21 cellular contexts compared by ENCODE assay signal in the genomic region with DNA sequence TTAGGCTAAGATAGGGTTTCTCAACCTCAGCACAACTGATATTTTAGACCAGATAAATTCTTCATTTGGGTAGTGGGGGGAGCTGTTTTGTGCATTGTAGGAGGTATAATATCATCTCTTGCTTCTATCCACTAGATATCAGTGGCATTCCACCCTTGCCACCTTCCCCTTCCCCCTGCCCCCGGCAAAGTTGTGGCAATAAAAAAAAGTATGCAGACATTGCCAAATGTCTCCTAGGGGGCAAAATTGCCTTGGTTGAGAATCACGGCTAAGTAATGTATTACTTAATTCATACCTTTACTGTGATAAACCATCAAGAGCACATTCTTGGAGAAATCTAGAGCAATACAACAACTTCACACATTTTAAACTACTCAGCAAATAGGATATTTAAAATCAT.
"Had no signal": no experiment of that assay in that cellular context is flagged by ENCODE, and none has a peak within 500 bp of the region (broad histone marks: within the 10 kb centered on the region; RNA-seq: fewer than 3 reads in every experiment).

No MANE protein-coding gene starts in this region.

- H3K9me3 ChIP-seq: lower lobe of right lung, ovary, suprapubic skin, thyroid gland, upper lobe of left lung, uterus had no signal

- H3K4me3 Mint-ChIP-seq: natural killer cell treated with Interleukin-12 subunit alpha and Interleukin-12 subunit beta and Interleukin-15 and Interleukin-18, amount 100 ng/mL, for 72 hours; neural progenitor cell had no signal

- DNase-seq: dermis blood vessel endothelial cell; foreskin keratinocyte; head of caudate nucleus; kidney; left cardiac atrium; left ventricle myocardium inferior; lower lobe of right lung; mesenchymal stem cell; midbrain; nucleus accumbens; ovary; right cardiac atrium; stimulated activated CD4-positive, alpha-beta T cell treated with anti-CD3 and anti-CD28 coated beads, Interleukin-2, amount 100 ng/mL, for 48 hours; stimulated activated naive CD8-positive, alpha-beta T cell treated with anti-CD3 and anti-CD28 coated beads, Interleukin-15, Interleukin-2, amounts not matched to agents 100 U/mL and 50 U/mL, for 24 hours; thyroid gland; upper lobe of left lung; uterus had no signal

- H3K9me3 Mint-ChIP-seq: natural killer cell treated with Interleukin-12 subunit alpha and Interleukin-12 subunit beta and Interleukin-15 and Interleukin-18, amount 100 ng/mL, for 72 hours; neural progenitor cell had no signal

- H3K27me3 Mint-ChIP-seq: natural killer cell treated with Interleukin-12 subunit alpha and Interleukin-12 subunit beta and Interleukin-15 and Interleukin-18, amount 100 ng/mL, for 72 hours had no signal

- H3K27ac Mint-ChIP-seq: natural killer cell treated with Interleukin-12 subunit alpha and Interleukin-12 subunit beta and Interleukin-15 and Interleukin-18, amount 100 ng/mL, for 72 hours; neural progenitor cell had no signal

- H3K27me3 ChIP-seq: foreskin keratinocyte, hepatocyte, neural progenitor cell, ovary, suprapubic skin, thyroid gland, upper lobe of left lung, uterus had no signal

- ATAC-seq: foreskin keratinocyte; left cardiac atrium; lower lobe of right lung; natural killer cell treated with Interleukin-12 subunit alpha and Interleukin-12 subunit beta and Interleukin-15 and Interleukin-18, amount 100 ng/mL, for 72 hours; right cardiac atrium; stimulated activated naive CD8-positive, alpha-beta T cell treated with anti-CD3 and anti-CD28 coated beads, Interleukin-15, Interleukin-2, amounts not matched to agents 100 U/mL and 50 U/mL, for 24 hours had no signal

- H3K27ac ChIP-seq: foreskin keratinocyte, hepatocyte, left ventricle myocardium inferior, lower lobe of right lung, neural progenitor cell, ovary, suprapubic skin, thyroid gland, upper lobe of left lung, uterus had no signal

- H3K36me3 Mint-ChIP-seq: natural killer cell treated with Interleukin-12 subunit alpha and Interleukin-12 subunit beta and Interleukin-15 and Interleukin-18, amount 100 ng/mL, for 72 hours had no signal
